In genomic region chr4:182827981-182828677, GRCh38 we compare ENCODE assay signal across 16 cellular contexts.
"Had no signal": no experiment of that assay in that cellular context is flagged by ENCODE, and none has a peak within 500 bp of the region (broad histone marks: within the 10 kb centered on the region; RNA-seq: fewer than 3 reads in every experiment).

No MANE protein-coding gene starts in this region.

- ATAC-seq: activated CD4-positive, CD25-positive, alpha-beta regulatory T cell treated with anti-CD3 and anti-CD28 coated beads, Interleukin-2, amount 50 U/mL, for 24 hours; activated naive CD8-positive, alpha-beta T cell treated with anti-CD3 and anti-CD28 coated beads, Interleukin-2, amount 50 U/mL, for 24 hours; activated T-helper 17 cell treated with anti-CD3 and anti-CD28 coated beads, Interleukin-2, amount 50 U/mL, for 72 hours; left cardiac atrium; lower lobe of right lung had no signal

- H3K4me1 Mint-ChIP-seq: activated T-helper 17 cell treated with anti-CD3 and anti-CD28 coated beads, Interleukin-2, amount 50 U/mL, for 72 hours had no signal

- H3K27ac Mint-ChIP-seq: activated naive CD8-positive, alpha-beta T cell treated with anti-CD3 and anti-CD28 coated beads, Interleukin-2, amount 50 U/mL, for 24 hours; activated T-helper 17 cell treated with anti-CD3 and anti-CD28 coated beads, Interleukin-2, amount 50 U/mL, for 72 hours had no signal

- H3K4me3 Mint-ChIP-seq: activated naive CD8-positive, alpha-beta T cell treated with anti-CD3 and anti-CD28 coated beads, Interleukin-2, amount 50 U/mL, for 24 hours; activated T-helper 17 cell treated with anti-CD3 and anti-CD28 coated beads, Interleukin-2, amount 50 U/mL, for 72 hours had no signal

- H3K4me1 ChIP-seq: lower lobe of right lung, right atrium auricular region, tibial artery had no signal

- H3K27ac ChIP-seq: lower lobe of right lung, right atrium auricular region, tibial artery had no signal

- H3K9me3 ChIP-seq: lower lobe of right lung, right atrium auricular region, tibial artery had no signal

- H3K27me3 ChIP-seq: right atrium auricular region, tibial artery had no signal

- H3K36me3 ChIP-seq: lower lobe of right lung, right atrium auricular region, tibial artery had no signal

- DNase-seq: activated naive CD4-positive, alpha-beta T cell treated with Interleukin-2 at 50 U/mL for 16 hours; activated naive CD8-positive, alpha-beta T cell treated with anti-CD3 and anti-CD28 coated beads, Interleukin-2, amount 50 U/mL, for 24 hours; activated T-cell treated with anti-CD3 and anti-CD28 coated beads for 4 hours; aorta; effector CD8-positive, alpha-beta T cell; foreskin fibroblast; left cardiac atrium; lower lobe of right lung; midbrain; stimulated activated CD4-positive, alpha-beta T cell treated with anti-CD3 and anti-CD28 coated beads, Interleukin-4, amount 100 ng/mL, for 1 hour; stimulated activated naive CD4-positive, alpha-beta T cell; T1000; tibial artery had no signal

- H3K4me3 ChIP-seq: lower lobe of right lung, right atrium auricular region, tibial artery had no signal

- H3K9me3 Mint-ChIP-seq: activated naive CD8-positive, alpha-beta T cell treated with anti-CD3 and anti-CD28 coated beads, Interleukin-2, amount 50 U/mL, for 24 hours; activated T-helper 17 cell treated with anti-CD3 and anti-CD28 coated beads, Interleukin-2, amount 50 U/mL, for 72 hours had no signal
